8 cellular contexts compared by ENCODE assay signal in genomic region chr10:97714401-97715258, GRCh38. TPM values are rescaled to one million over a fixed set of nuclear protein-coding genes. Genes with fewer than 3 reads are reported as not detected.
DNase-seq lines count a peak whose midpoint lies in the region; ATAC-seq and TF ChIP-seq lines count a peak whose summit lies in the region.

No MANE protein-coding gene starts in this region.

- no peaks in the 10 kb centered on the region for H3K9me3 ChIP-seq in fibroblast of lung (ENCODE audit: control insufficient read depth, insufficient read depth, low read depth, low read length)

- peaks cover 7% of the 10 kb centered on the region for H3K4me1 Mint-ChIP-seq in activated CD4-positive, alpha-beta memory T cell treated with anti-CD3 and anti-CD28 coated beads for 36 hours (ENCODE audit: low read depth)
- H3K4me1 Mint-ChIP-seq in naive thymus-derived CD8-positive, alpha-beta T cell = peaks cover 8 to 16% (median 13%) of the 10 kb centered on the region in 4 donors

- TF ChIP-seq CTCF in fibroblast of lung (conservative IDR thresholded peaks at IDR 0.05 in 1 of 2, IDR thresholded peaks at IDR 0.05 in 1 of 2; ENCODE audit: low read depth in 1 of 2, low read length in 2 of 2) = no peak

- H3K27ac ChIP-seq in fibroblast of lung (ENCODE audit: insufficient read depth, low read length) = peak overlapping the region; percentile 85

- H3K27me3 ChIP-seq in fibroblast of lung (ENCODE audit: control insufficient read depth, insufficient read depth, low read length) = no peaks in the 10 kb centered on the region

- no peak overlapping the region for H3K27ac Mint-ChIP-seq in activated CD4-positive, alpha-beta memory T cell treated with anti-CD3 and anti-CD28 coated beads for 36 hours
- H3K27ac Mint-ChIP-seq in naive thymus-derived CD8-positive, alpha-beta T cell = peak overlapping the region in 5 of 10 donors; percentile 47 to 90 (median 80)

- peaks cover 7% of the 10 kb centered on the region for H3K36me3 ChIP-seq in fibroblast of lung (ENCODE audit: control insufficient read depth, insufficient read depth, low read length)

- H3K27me3 Mint-ChIP-seq in activated CD4-positive, alpha-beta memory T cell treated with anti-CD3 and anti-CD28 coated beads for 36 hours = peaks cover 3% of the 10 kb centered on the region
- peaks cover under 1 to 27% (median 6%) of the 10 kb centered on the region in 5 donors for H3K27me3 Mint-ChIP-seq in naive thymus-derived CD8-positive, alpha-beta T cell

- H4K20me1 ChIP-seq in fibroblast of lung (ENCODE audit: control insufficient read depth, extremely low read depth, insufficient read depth, low read length) = no peaks in the 10 kb centered on the region

- ATAC-seq in GM21423 (IDR thresholded peaks at IDR 0.05; ENCODE audit: unreplicated experiment) = peak; percentile 43
- ATAC-seq in naive thymus-derived CD8-positive, alpha-beta T cell = peak; percentile 22 to 37

- H3K4me3 ChIP-seq in fibroblast of lung (replicated peaks in 1 of 4; ENCODE audit: control extremely low read depth in 1 of 4, insufficient read depth in 1 of 4, low read depth in 3 of 4, low read length in 4 of 4) = peak overlapping the region; percentile 57 to 76 (median 75)

- DNase-seq in ELF-1 (ENCODE audit: low read depth, low spot score) (peak; percentile 83), HuH-7.5 (ENCODE audit: low spot score) (peak; percentile 81), fibroblast of lung (ENCODE audit: low read depth in 2 of 2) (peak; percentile 77 to 80), NCI-H1092 (lab: John Stamatoyannopoulos, UW) (no peak), NCI-H1436 treated with DMSO at 0.1 percent for 48 hours (lab: John Stamatoyannopoulos, UW) (no peak)
- peak; percentile 33 for DNase-seq in activated CD4-positive, alpha-beta memory T cell treated with anti-CD3 and anti-CD28 coated beads for 36 hours
- DNase-seq in naive thymus-derived CD8-positive, alpha-beta T cell = peak in 3 of 10 donors; percentile 12 to 31 (median 28)

- H3K36me3 Mint-ChIP-seq in activated CD4-positive, alpha-beta memory T cell treated with anti-CD3 and anti-CD28 coated beads for 36 hours = no peaks in the 10 kb centered on the region
- no peaks in the 10 kb centered on the region for H3K36me3 Mint-ChIP-seq in naive thymus-derived CD8-positive, alpha-beta T cell

- no peak overlapping the region for H2AFZ ChIP-seq in fibroblast of lung (ENCODE audit: low read length)

- peaks cover 34% of the 10 kb centered on the region for H3K79me2 ChIP-seq in fibroblast of lung (ENCODE audit: control insufficient read depth, insufficient read depth, low read length)

- H3K4me1 ChIP-seq in fibroblast of lung (ENCODE audit: control insufficient read depth, extremely low read depth, insufficient read depth, low read length) = peaks cover 23% of the 10 kb centered on the region

- H3K9ac ChIP-seq in fibroblast of lung (ENCODE audit: insufficient read depth, low read length) = peak overlapping the region; percentile 80

- peak overlapping the region; percentile 90 for H3K4me2 ChIP-seq in fibroblast of lung (ENCODE audit: extremely low read depth, insufficient read depth, low read length)

- POLR2A ChIA-PET in activated CD4-positive, alpha-beta memory T cell treated with anti-CD3 and anti-CD28 coated beads for 36 hours (lab: Charles Lee) = interaction anchor here (1.0 to 1.9 kb wide), 6 partner anchors 10 to 28 kb away, joined by 3 to 5 read pairs (median 4); partner anchors contain the start of genes AVPI1 and ZFYVE27
- POLR2A ChIA-PET in naive thymus-derived CD8-positive, alpha-beta T cell (lab: Charles Lee) = interaction anchor here (1.4 to 2.7 kb wide), 4 partner anchors 11 to 28 kb away, joined by 3 to 13 read pairs (median 7); partner anchors contain the start of genes AVPI1 and ZFYVE27

- intact Hi-C loops in activated CD4-positive, alpha-beta memory T cell treated with anti-CD3 and anti-CD28 coated beads for 36 hours (cut with micrococcal nuclease) = no loop called here

- CTCF ChIA-PET in activated CD4-positive, alpha-beta memory T cell treated with anti-CD3 and anti-CD28 coated beads for 36 hours (lab: Charles Lee) = interaction anchor here (1.7 to 20.3 kb wide), 3 partner anchors 11 to 14 kb away, joined by 7 to 588 read pairs (median 37); partner anchors contain the start of gene ZFYVE27

- no peaks in the 10 kb centered on the region for H3K9me3 Mint-ChIP-seq in activated CD4-positive, alpha-beta memory T cell treated with anti-CD3 and anti-CD28 coated beads for 36 hours
- no peaks in the 10 kb centered on the region for H3K9me3 Mint-ChIP-seq in naive thymus-derived CD8-positive, alpha-beta T cell

- peak overlapping the region; percentile 97 for H3K4me3 Mint-ChIP-seq in activated CD4-positive, alpha-beta memory T cell treated with anti-CD3 and anti-CD28 coated beads for 36 hours
- H3K4me3 Mint-ChIP-seq in naive thymus-derived CD8-positive, alpha-beta T cell = peak overlapping the region; percentile 69 to 100 (median 98)

RNA-seq across cellular contexts. Expression of gene MARVELD1, which starts 1.1 kb away (rescaled TPM):
- 1 to 10 TPM; 2.9 to 4.0 TPM for total RNA-seq in activated CD4-positive, alpha-beta memory T cell treated with anti-CD3 and anti-CD28 coated beads for 36 hours
- total RNA-seq in fibroblast of lung = 12.1 and 16.3 TPM in 2 replicates
- 106 and 132 TPM in 2 replicates for polyA plus RNA-seq in fibroblast of lung
- 69.8 and 73.6 TPM in 2 replicates for polyA plus RNA-seq in fibroblast of lung (2012)
- polyA minus RNA-seq in fibroblast of lung (ENCODE audit: low replicate concordance) = 87.0 and 98.0 TPM in 2 replicates
- total RNA-seq in naive thymus-derived CD8-positive, alpha-beta T cell = 1 to 10 TPM; 1.1 to 2.0 TPM
- under 1 TPM; 0.06 to 0.30 (median 0.27) TPM for polyA plus RNA-seq in naive thymus-derived CD8-positive, alpha-beta T cell

RNA-seq across cellular contexts. Expression of gene ZFYVE27, which starts 22.3 kb away (rescaled TPM):
- 10 to 100 TPM; 20.9 to 22.8 TPM for total RNA-seq in activated CD4-positive, alpha-beta memory T cell treated with anti-CD3 and anti-CD28 coated beads for 36 hours
- 16.9 and 22.1 TPM in 2 replicates for total RNA-seq in fibroblast of lung
- polyA plus RNA-seq in fibroblast of lung = 7.7 and 8.3 TPM in 2 replicates
- 7.7 and 8.1 TPM in 2 replicates for polyA plus RNA-seq in fibroblast of lung (2012)
- polyA minus RNA-seq in fibroblast of lung (ENCODE audit: low replicate concordance) = 7.3 and 7.8 TPM in 2 replicates
- total RNA-seq in naive thymus-derived CD8-positive, alpha-beta T cell = 10 to 100 TPM; 60.7 to 64.4 TPM
- polyA plus RNA-seq in naive thymus-derived CD8-positive, alpha-beta T cell = 10 to 100 TPM; 29.1 to 37.9 (median 34.1) TPM

RNA-seq across cellular contexts. Expression of gene AVPI1, which starts 27.6 kb away (rescaled TPM):
- 1 to 10 TPM; 1.7 to 2.1 TPM for total RNA-seq in activated CD4-positive, alpha-beta memory T cell treated with anti-CD3 and anti-CD28 coated beads for 36 hours
- 31.8 and 77.5 TPM in 2 replicates for total RNA-seq in fibroblast of lung
- polyA plus RNA-seq in fibroblast of lung = 14.3 and 14.9 TPM in 2 replicates
- 25.4 and 27.1 TPM in 2 replicates for polyA plus RNA-seq in fibroblast of lung (2012)
- polyA minus RNA-seq in fibroblast of lung (ENCODE audit: low replicate concordance) = 21.2 and 26.7 TPM in 2 replicates
- total RNA-seq in naive thymus-derived CD8-positive, alpha-beta T cell = 1 to 10 TPM; 2.9 to 3.1 TPM
- polyA plus RNA-seq in naive thymus-derived CD8-positive, alpha-beta T cell = 1 to 10 TPM; 2.2 to 3.8 (median 3.2) TPM

RNA-seq across cellular contexts. Expression of gene SFRP5, which starts 57.2 kb away (rescaled TPM):
- total RNA-seq in activated CD4-positive, alpha-beta memory T cell treated with anti-CD3 and anti-CD28 coated beads for 36 hours = not detected
- not detected in 2 replicates for total RNA-seq in fibroblast of lung
- polyA plus RNA-seq in fibroblast of lung = not detected in 2 replicates
- not detected in 2 replicates for polyA plus RNA-seq in fibroblast of lung (2012)
- polyA minus RNA-seq in fibroblast of lung (ENCODE audit: low replicate concordance) = not detected in 2 replicates
- total RNA-seq in naive thymus-derived CD8-positive, alpha-beta T cell = 10 to 100 TPM; 13.6 to 14.4 TPM
- polyA plus RNA-seq in naive thymus-derived CD8-positive, alpha-beta T cell = 10 to 100 TPM; 12.3 to 39.5 (median 20.1) TPM

Comparison
In these comparisons a context has a peak if more than half of its experiments do, and no peak if none do; other contexts are left out.
1. DNase-seq: peak in ELF-1 (single experiment), HuH-7.5 (single experiment), activated CD4-positive, alpha-beta memory T cell treated with anti-CD3 and anti-CD28 coated beads for 36 hours (single experiment) and fibroblast of lung (2 of 2); none in NCI-H1092 (single experiment) and NCI-H1436 treated with DMSO at 0.1 percent for 48 hours (single experiment).